In genomic region chr12:132828706-132829534, GRCh38 we compare ENCODE assay signal across 1 cellular context.
A peak's percentile ranks its signal among the peaks of the same experiment; 100 is the strongest.
TF ChIP-seq lines count a peak whose summit lies in the region.

A gene with protein sequence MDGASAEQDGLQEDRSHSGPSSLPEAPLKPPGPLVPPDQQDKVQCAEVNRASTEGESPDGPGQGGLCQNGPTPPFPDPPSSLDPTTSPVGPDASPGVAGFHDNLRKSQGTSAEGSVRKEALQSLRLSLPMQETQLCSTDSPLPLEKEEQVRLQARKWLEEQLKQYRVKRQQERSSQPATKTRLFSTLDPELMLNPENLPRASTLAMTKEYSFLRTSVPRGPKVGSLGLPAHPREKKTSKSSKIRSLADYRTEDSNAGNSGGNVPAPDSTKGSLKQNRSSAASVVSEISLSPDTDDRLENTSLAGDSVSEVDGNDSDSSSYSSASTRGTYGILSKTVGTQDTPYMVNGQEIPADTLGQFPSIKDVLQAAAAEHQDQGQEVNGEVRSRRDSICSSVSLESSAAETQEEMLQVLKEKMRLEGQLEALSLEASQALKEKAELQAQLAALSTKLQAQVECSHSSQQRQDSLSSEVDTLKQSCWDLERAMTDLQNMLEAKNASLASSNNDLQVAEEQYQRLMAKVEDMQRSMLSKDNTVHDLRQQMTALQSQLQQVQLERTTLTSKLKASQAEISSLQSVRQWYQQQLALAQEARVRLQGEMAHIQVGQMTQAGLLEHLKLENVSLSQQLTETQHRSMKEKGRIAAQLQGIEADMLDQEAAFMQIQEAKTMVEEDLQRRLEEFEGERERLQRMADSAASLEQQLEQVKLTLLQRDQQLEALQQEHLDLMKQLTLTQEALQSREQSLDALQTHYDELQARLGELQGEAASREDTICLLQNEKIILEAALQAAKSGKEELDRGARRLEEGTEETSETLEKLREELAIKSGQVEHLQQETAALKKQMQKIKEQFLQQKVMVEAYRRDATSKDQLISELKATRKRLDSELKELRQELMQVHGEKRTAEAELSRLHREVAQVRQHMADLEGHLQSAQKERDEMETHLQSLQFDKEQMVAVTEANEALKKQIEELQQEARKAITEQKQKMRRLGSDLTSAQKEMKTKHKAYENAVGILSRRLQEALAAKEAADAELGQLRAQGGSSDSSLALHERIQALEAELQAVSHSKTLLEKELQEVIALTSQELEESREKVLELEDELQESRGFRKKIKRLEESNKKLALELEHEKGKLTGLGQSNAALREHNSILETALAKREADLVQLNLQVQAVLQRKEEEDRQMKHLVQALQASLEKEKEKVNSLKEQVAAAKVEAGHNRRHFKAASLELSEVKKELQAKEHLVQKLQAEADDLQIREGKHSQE (N-terminal part only) (minus strand): TSS chr12:132828869. CDS start chr12:132822128, 6,741 bp downstream.

TF ChIP-seq in K562, 482 proteins besides CTCF, POLR2A, EP300 and RAD21 (continued from another document and continues in another):
- no peak for TF ChIP-seq PRDM10 (IDR thresholded peaks at IDR 0.05; ENCODE audit: partially characterized antibody)
- TF ChIP-seq TSC22D4 (tag; IDR thresholded peaks at IDR 0.05): no peak
- TF ChIP-seq NBN (IDR thresholded peaks at IDR 0.05; ENCODE audit: low read depth): peak; percentile 77
- peak; percentile 100 for TF ChIP-seq NCOA1 (IDR thresholded peaks at IDR 0.05; ENCODE audit: low read depth)
- peak; percentile 99 for TF ChIP-seq ELF2 (CRISPR knock-in tag; IDR thresholded peaks at IDR 0.05)
- peak; percentile 28; the same call in 1 of the 2 replicates for TF ChIP-seq ARID1B (IDR thresholded peaks at IDR 0.05)
- no peak for TF ChIP-seq CREBBP (IDR thresholded peaks at IDR 0.05; ENCODE audit: low read depth, low read length)
- no peak for TF ChIP-seq RFX1 (IDR thresholded peaks at IDR 0.05)
- no peak for TF ChIP-seq ZBTB49 (CRISPR knock-in tag; IDR thresholded peaks at IDR 0.05; ENCODE audit: borderline replicate concordance)
- TF ChIP-seq SMARCC2 (IDR thresholded peaks at IDR 0.05; ENCODE audit: low read depth): no peak
- TF ChIP-seq NONO (IDR thresholded peaks at IDR 0.05; ENCODE audit: low read depth in 2 of 2, low read length in 1 of 2): peak; percentile 19 to 67; a peak in 2 of 4 replicates
- peak; percentile 91 for TF ChIP-seq L3MBTL2 (IDR thresholded peaks at IDR 0.05)
- TF ChIP-seq, protein P1, sequence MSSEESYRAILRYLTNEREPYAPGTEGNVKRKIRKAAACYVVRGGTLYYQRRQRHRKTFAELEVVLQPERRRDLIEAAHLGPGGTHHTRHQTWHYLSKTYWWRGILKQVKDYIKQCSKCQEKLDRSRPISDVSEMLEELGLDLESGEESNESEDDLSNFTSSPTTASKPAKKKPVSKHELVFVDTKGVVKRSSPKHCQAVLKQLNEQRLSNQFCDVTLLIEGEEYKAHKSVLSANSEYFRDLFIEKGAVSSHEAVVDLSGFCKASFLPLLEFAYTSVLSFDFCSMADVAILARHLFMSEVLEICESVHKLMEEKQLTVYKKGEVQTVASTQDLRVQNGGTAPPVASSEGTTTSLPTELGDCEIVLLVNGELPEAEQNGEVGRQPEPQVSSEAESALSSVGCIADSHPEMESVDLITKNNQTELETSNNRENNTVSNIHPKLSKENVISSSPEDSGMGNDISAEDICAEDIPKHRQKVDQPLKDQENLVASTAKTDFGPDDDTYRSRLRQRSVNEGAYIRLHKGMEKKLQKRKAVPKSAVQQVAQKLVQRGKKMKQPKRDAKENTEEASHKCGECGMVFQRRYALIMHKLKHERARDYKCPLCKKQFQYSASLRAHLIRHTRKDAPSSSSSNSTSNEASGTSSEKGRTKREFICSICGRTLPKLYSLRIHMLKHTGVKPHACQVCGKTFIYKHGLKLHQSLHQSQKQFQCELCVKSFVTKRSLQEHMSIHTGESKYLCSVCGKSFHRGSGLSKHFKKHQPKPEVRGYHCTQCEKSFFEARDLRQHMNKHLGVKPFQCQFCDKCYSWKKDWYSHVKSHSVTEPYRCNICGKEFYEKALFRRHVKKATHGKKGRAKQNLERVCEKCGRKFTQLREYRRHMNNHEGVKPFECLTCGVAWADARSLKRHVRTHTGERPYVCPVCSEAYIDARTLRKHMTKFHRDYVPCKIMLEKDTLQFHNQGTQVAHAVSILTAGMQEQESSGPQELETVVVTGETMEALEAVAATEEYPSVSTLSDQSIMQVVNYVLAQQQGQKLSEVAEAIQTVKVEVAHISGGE (CRISPR knock-in tag; IDR thresholded peaks at IDR 0.05): peak; percentile 99 to 100 (median 99)
- TF ChIP-seq ZNF639 (CRISPR knock-in tag; conservative IDR thresholded peaks at IDR 0.05 in 1 of 2, IDR thresholded peaks at IDR 0.05 in 1 of 2): peak in 1 of 2 experiments; percentile 90; a peak in 2 of 4 replicates
- TF ChIP-seq SMAD2 (IDR thresholded peaks at IDR 0.05; ENCODE audit: low read depth, low read length): no peak
- TF ChIP-seq POLR2H (tag; IDR thresholded peaks at IDR 0.05; ENCODE audit: low read depth): peak; percentile 37; the same call in 1 of the 2 replicates
- no peak for TF ChIP-seq IFI16 (CRISPR knock-in tag; IDR thresholded peaks at IDR 0.05)
- TF ChIP-seq ZNF57 (CRISPR knock-in tag; IDR thresholded peaks at IDR 0.05): no peak
- TF ChIP-seq, protein P2, sequence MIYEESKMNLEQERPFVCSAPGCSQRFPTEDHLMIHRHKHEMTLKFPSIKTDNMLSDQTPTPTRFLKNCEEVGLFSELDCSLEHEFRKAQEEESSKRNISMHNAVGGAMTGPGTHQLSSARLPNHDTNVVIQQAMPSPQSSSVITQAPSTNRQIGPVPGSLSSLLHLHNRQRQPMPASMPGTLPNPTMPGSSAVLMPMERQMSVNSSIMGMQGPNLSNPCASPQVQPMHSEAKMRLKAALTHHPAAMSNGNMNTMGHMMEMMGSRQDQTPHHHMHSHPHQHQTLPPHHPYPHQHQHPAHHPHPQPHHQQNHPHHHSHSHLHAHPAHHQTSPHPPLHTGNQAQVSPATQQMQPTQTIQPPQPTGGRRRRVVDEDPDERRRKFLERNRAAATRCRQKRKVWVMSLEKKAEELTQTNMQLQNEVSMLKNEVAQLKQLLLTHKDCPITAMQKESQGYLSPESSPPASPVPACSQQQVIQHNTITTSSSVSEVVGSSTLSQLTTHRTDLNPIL (CRISPR knock-in tag; IDR thresholded peaks at IDR 0.05): no peak
- no peak for TF ChIP-seq NR2F6 (CRISPR knock-in tag; IDR thresholded peaks at IDR 0.05)
- peak; percentile 98 for TF ChIP-seq DIDO1 (tag; IDR thresholded peaks at IDR 0.05; ENCODE audit: low read depth)
- no peak for TF ChIP-seq BCOR (IDR thresholded peaks at IDR 0.05)
- no peak for TF ChIP-seq ZNF77 (CRISPR knock-in tag; IDR thresholded peaks at IDR 0.05)
- TF ChIP-seq HLTF (IDR thresholded peaks at IDR 0.05): peak; percentile 45; the same call in 1 of the 2 replicates
- TF ChIP-seq, protein P3, sequence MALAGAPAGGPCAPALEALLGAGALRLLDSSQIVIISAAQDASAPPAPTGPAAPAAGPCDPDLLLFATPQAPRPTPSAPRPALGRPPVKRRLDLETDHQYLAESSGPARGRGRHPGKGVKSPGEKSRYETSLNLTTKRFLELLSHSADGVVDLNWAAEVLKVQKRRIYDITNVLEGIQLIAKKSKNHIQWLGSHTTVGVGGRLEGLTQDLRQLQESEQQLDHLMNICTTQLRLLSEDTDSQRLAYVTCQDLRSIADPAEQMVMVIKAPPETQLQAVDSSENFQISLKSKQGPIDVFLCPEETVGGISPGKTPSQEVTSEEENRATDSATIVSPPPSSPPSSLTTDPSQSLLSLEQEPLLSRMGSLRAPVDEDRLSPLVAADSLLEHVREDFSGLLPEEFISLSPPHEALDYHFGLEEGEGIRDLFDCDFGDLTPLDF (CRISPR knock-in tag; IDR thresholded peaks at IDR 0.05): peak; percentile 68; the same call in 1 of the 2 replicates
- no peak for TF ChIP-seq PRMT5 (CRISPR knock-in tag; IDR thresholded peaks at IDR 0.05)
- TF ChIP-seq CXXC5 (CRISPR knock-in tag; IDR thresholded peaks at IDR 0.05): peak; percentile 96
- TF ChIP-seq, protein P4, sequence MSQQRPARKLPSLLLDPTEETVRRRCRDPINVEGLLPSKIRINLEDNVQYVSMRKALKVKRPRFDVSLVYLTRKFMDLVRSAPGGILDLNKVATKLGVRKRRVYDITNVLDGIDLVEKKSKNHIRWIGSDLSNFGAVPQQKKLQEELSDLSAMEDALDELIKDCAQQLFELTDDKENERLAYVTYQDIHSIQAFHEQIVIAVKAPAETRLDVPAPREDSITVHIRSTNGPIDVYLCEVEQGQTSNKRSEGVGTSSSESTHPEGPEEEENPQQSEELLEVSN (IDR thresholded peaks at IDR 0.05; ENCODE audit: borderline replicate concordance in 1 of 2, extremely low read depth in 1 of 2, insufficient read depth in 1 of 2, insufficient read length in 1 of 2, low read depth in 1 of 2, low read length in 1 of 2, poor library complexity in 1 of 2, severe bottlenecking in 1 of 2): peak; percentile 37 to 84
- TF ChIP-seq HNRNPLL (IDR thresholded peaks at IDR 0.05; ENCODE audit: low read depth, low read length, poor library complexity, severe bottlenecking): peak; percentile 56
- no peak for TF ChIP-seq U2AF2 (optimal IDR thresholded peaks at IDR 0.05; ENCODE audit: low read depth, low read length)
- TF ChIP-seq RB1 (IDR thresholded peaks at IDR 0.05; ENCODE audit: low read depth): peak; percentile 91
- TF ChIP-seq ZNF444 (CRISPR knock-in tag; IDR thresholded peaks at IDR 0.05): no peak
- TF ChIP-seq ZBTB12 (CRISPR knock-in tag; IDR thresholded peaks at IDR 0.05): peak; percentile 76
- peak; percentile 90; the same call in 1 of the 2 replicates for TF ChIP-seq ZC3H11A (IDR thresholded peaks at IDR 0.05; ENCODE audit: low read depth, low read length)
- peak in 1 of 2 experiments; percentile 64; a peak in 2 of 4 replicates for TF ChIP-seq HDAC1 (IDR thresholded peaks at IDR 0.05)
- peak; percentile 100 for TF ChIP-seq KLF13 (tag; IDR thresholded peaks at IDR 0.05; ENCODE audit: borderline replicate concordance, low read depth)
- TF ChIP-seq SMARCA4 (IDR thresholded peaks at IDR 0.05): no peak
- peak; percentile 88; the same call in 1 of the 2 replicates for TF ChIP-seq KDM2B (CRISPR knock-in tag; IDR thresholded peaks at IDR 0.05)
- TF ChIP-seq SNRNP70 (optimal IDR thresholded peaks at IDR 0.05; ENCODE audit: low read depth, low read length): no peak
- TF ChIP-seq RNF2 (IDR thresholded peaks at IDR 0.05): 0 out of 2 replicates have a peak, but pooled peaks have one; percentile 28
- TF ChIP-seq SIRT6 (IDR thresholded peaks at IDR 0.05; ENCODE audit: low read depth, low read length): no peak
- TF ChIP-seq MXI1 (IDR thresholded peaks at IDR 0.05; ENCODE audit: low read depth, low read length): peak; percentile 85; the same call in 1 of the 2 replicates
- TF ChIP-seq ZBTB7A (IDR thresholded peaks at IDR 0.05; ENCODE audit: borderline replicate concordance, control insufficient read depth, low read depth, low read length): no peak; the same call in 1 of the 2 replicates
- 0 out of 2 replicates have a peak, but pooled peaks have one; percentile 1 for TF ChIP-seq ZSCAN32 (CRISPR knock-in tag; IDR thresholded peaks at IDR 0.05)
- TF ChIP-seq FOXJ3 (CRISPR knock-in tag; IDR thresholded peaks at IDR 0.05): no peak
